Comparison of ENCODE assay signal across 7 cellular contexts in the genomic region with DNA sequence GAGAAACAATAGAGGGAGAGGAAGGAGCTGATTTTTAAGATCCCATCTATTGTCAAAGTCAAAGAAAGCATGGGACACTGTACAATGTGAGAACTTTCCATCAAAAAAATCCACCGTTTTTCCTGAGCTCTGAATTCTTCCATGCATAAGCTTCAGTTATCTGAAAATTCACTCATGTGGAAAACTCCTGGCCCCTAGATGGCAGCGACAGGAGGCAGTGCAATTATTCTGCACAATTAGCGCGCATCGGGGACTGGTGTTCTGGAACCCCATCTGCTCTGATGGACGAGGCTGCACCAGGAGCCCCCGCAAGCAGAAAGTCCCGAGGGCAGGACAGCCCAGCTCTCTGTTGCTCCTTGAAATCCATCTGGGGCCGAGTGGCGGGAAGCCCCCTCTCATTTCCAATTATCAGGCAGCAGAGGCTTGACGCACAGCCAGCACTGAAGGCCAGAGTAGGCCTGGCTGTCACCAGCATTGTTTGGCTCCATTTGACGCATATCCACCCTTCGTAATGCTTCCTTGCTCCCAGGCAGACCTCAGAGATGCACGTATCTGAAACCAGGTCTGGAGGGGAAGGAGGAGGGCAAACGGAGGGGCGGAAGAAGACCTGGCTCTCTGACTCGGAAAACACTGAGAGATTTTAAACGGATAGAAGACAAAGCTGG.
DNase-seq lines count a peak whose midpoint lies in the region; ATAC-seq and TF ChIP-seq lines count a peak whose summit lies in the region.

No MANE protein-coding gene starts in this region.

- DNase-seq in NCI-H2171 treated with DMSO at 0.1 percent for 48 hours (lab: John Stamatoyannopoulos, UW) = peak; percentile 98
- no peak for DNase-seq in chondrocyte (ENCODE audit: low spot score)
- DNase-seq in thyroid gland = peak; percentile 51 to 54
- no peak for DNase-seq in activated CD8-positive, alpha-beta memory T cell treated with anti-CD3 and anti-CD28 coated beads for 24 hours
- no peak for DNase-seq in dedifferentiated amniotic fluid mesenchymal stem cell (ENCODE audit: extremely low spot score)

- no peak overlapping the region for H3K4me3 ChIP-seq in liver (ENCODE audit: low read depth in 1 of 3, low read length in 3 of 3)
- H3K4me3 ChIP-seq in thyroid gland (replicated peaks in 1 of 3) = no peak overlapping the region

- H3K27ac Mint-ChIP-seq in chondrocyte (ENCODE audit: unreplicated experiment) = peak overlapping the region; percentile 95

- no peak for ATAC-seq in HG02938 (IDR thresholded peaks at IDR 0.05; ENCODE audit: unreplicated experiment)

- WGBS in liver = 51% methylated on average over 18 of the region's 18 CpGs
- WGBS in thyroid gland, 2 donors = 24 to 33% methylated on average over 12 to 18 of the region's 18 CpGs

- H3K4me1 ChIP-seq in liver (ENCODE audit: control insufficient read depth in 4 of 4, insufficient read depth in 4 of 4, low read length in 3 of 4) (peaks cover 43 to 98% (median 83%) of the 10 kb centered on the region in 4 donors), thyroid gland (peaks cover 100% of the 10 kb centered on the region in 2 donors)

- no peak overlapping the region for H3K9ac ChIP-seq in liver (ENCODE audit: low read depth in 1 of 2, low read length in 2 of 2)

- no peaks in the 10 kb centered on the region for H3K27me3 ChIP-seq in liver (ENCODE audit: control insufficient read depth in 4 of 4, insufficient read depth in 4 of 4, low read length in 3 of 4)
- H3K27me3 ChIP-seq in thyroid gland = no peaks in the 10 kb centered on the region

- no peaks in the 10 kb centered on the region for H3K36me3 ChIP-seq in liver (ENCODE audit: control insufficient read depth in 4 of 4, insufficient read depth in 3 of 4, low read depth in 1 of 4, low read length in 3 of 4)
- H3K36me3 ChIP-seq in thyroid gland = no peaks in the 10 kb centered on the region

- H3K4me1 Mint-ChIP-seq in chondrocyte (ENCODE audit: low read depth) = peaks cover 100% of the 10 kb centered on the region

- peak in 1 of 2 donors; percentile 11 for TF ChIP-seq POLR2A in thyroid gland (IDR thresholded peaks at IDR 0.05)

- TF ChIP-seq CTCF in chondrocyte (IDR thresholded peaks at IDR 0.05) = peak; percentile 68
- TF ChIP-seq CTCF in liver (IDR thresholded peaks at IDR 0.05; ENCODE audit: low read depth, low read length, missing input control) = no peak
- TF ChIP-seq CTCF in thyroid gland (IDR thresholded peaks at IDR 0.05) = no peak

- peak; percentile 9 to 13 for TF ChIP-seq RAD21 in liver (IDR thresholded peaks at IDR 0.05)

- no peaks in the 10 kb centered on the region for H3K9me3 ChIP-seq in liver (ENCODE audit: control insufficient read depth in 4 of 4, low read length in 3 of 4)
- no peaks in the 10 kb centered on the region for H3K9me3 ChIP-seq in thyroid gland

- H3K27ac ChIP-seq in liver (ENCODE audit: low read depth in 1 of 2, low read length in 2 of 2) (peak overlapping the region; percentile 95 to 99), thyroid gland (peak overlapping the region; percentile 96 to 99 (median 97))

- H3K27me3 Mint-ChIP-seq in chondrocyte (ENCODE audit: low read depth) = no peaks in the 10 kb centered on the region

- H3K4me3 Mint-ChIP-seq in chondrocyte (ENCODE audit: unreplicated experiment) = peak overlapping the region; percentile 35

- H3K36me3 Mint-ChIP-seq in chondrocyte (ENCODE audit: low read depth) = no peaks in the 10 kb centered on the region

- intact Hi-C loops in thyroid gland (cut with DNase I) = no loop called here

- no peaks in the 10 kb centered on the region for H3K9me3 Mint-ChIP-seq in chondrocyte (ENCODE audit: low read depth)

TF ChIP-seq in liver, 16 proteins besides CTCF, POLR2A, EP300 and RAD21:
- TF ChIP-seq MAX (IDR thresholded peaks at IDR 0.05) = no peak
- TF ChIP-seq NR2F2 (IDR thresholded peaks at IDR 0.05) = peak; percentile 77

Comparison
In these comparisons a context has a peak if more than half of its experiments do, and no peak if none do; other contexts are left out.
1. DNase-seq: peak in NCI-H2171 treated with DMSO at 0.1 percent for 48 hours (single experiment) and thyroid gland (2 of 2); none in chondrocyte (single experiment), activated CD8-positive, alpha-beta memory T cell treated with anti-CD3 and anti-CD28 coated beads for 24 hours (single experiment) and dedifferentiated amniotic fluid mesenchymal stem cell (single experiment).